8 cellular contexts compared by ENCODE assay signal in the genomic region with DNA sequence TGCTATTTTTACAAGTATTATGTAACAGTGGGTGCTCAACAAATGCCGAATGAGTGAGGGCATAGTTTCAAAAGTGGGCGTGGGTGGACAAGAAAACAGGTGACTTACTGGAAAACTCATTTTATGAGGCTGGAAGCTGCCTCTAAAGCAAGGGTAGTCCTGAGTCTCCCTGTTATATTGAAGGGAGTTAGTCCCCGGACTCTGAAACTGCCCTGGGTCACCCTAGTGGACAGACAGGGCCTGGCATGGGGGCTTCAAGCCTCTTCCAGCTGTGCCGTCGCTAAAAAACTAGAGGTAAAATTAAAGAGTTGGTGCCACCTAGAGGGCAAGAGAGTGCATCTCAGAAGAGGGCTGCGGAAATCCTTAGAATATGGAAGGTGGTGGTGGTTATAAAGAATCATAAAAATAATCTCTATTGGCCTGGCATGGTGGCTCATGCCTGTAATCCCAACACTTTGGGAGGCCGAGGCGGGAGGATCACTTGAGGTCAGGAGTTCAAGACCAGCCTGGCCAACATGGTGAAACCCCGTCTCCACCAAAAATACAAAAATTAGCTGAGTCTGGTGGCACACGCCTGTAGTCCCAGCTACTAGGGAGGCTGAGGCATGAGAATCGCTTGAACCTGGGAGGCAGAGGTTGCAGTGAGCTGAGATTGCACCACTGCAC. TPM values are rescaled to one million over a fixed set of nuclear protein-coding genes. Genes with fewer than 3 reads are reported as not detected.
DNase-seq lines count a peak whose midpoint lies in the region; ATAC-seq and TF ChIP-seq lines count a peak whose summit lies in the region.
"Not testable (repeated sequence)": the region's sequence is repeated elsewhere in the genome, so short reads cannot be mapped to it uniquely, and the experiment has no call there.

No MANE protein-coding gene starts in this region.

- H3K27me3 ChIP-seq in PC-3 (ENCODE audit: low read length); endodermal cell (ENCODE audit: control insufficient read depth, insufficient read depth, low read length, poor library complexity, severe bottlenecking): not testable (repeated sequence)

- TF ChIP-seq CTCF in LNCaP clone FGC (IDR thresholded peaks at IDR 0.05; ENCODE audit: control insufficient read depth, extremely low read depth, insufficient read depth), result peak; percentile 79
- peak; percentile 89 for TF ChIP-seq CTCF in PC-3 (conservative IDR thresholded peaks at IDR 0.05; ENCODE audit: low read depth, low read length)
- peak; percentile 99 for TF ChIP-seq CTCF in endodermal cell (conservative IDR thresholded peaks at IDR 0.05)

- 20 to 31% methylated on average over 7 to 11 of the region's 11 CpGs for WGBS in endodermal cell (ENCODE audit: insufficient coverage in 1 of 2, insufficient read length in 1 of 2), 2 experiments

- not testable (repeated sequence) for BruUV-seq in PC-3 (replicated peaks; lab: Mats Ljungman, UMichigan)

- not testable (repeated sequence) for H3K9me3 Mint-ChIP-seq in endodermal cell

- H4K20me1 ChIP-seq in PC-3 (ENCODE audit: low read length), result not testable (repeated sequence)

- H3K36me3 Mint-ChIP-seq in endodermal cell (ENCODE audit: low read depth), result not testable (repeated sequence)

- intact Hi-C loops in PC-3 (cut with micrococcal nuclease), result loop anchor here (1.0 to 5.0 kb wide), 8 partner anchors 14 to 275 kb away; a partner anchor contains a TSS

- H3K9me3 ChIP-seq in PC-3 (ENCODE audit: low read length); endodermal cell (ENCODE audit: control insufficient read depth, low read length): not testable (repeated sequence)

- H3K79me2 ChIP-seq in PC-3 (ENCODE audit: low read length), result peaks cover 27% of the 10 kb centered on the region

- peaks cover 17% of the 10 kb centered on the region for H3K4me1 Mint-ChIP-seq in endodermal cell

- peak overlapping the region; percentile 91 for H3K27ac ChIP-seq in PC-3 (ENCODE audit: low read length)
- not testable (repeated sequence) for H3K27ac ChIP-seq in endodermal cell (ENCODE audit: low read depth, low read length)

- H3K36me3 ChIP-seq in PC-3 (ENCODE audit: low read depth, low read length); endodermal cell (ENCODE audit: control insufficient read depth, insufficient read depth, low read length): not testable (repeated sequence)

- DNase-seq in COLO829 (ENCODE audit: low spot score), result peak; percentile 92
- DNase-seq in LNCaP clone FGC (ENCODE audit: low read depth), result peak; percentile 78
- DNase-seq in PC-3, result peak; percentile 89
- DNase-seq in activated CD8-positive, alpha-beta memory T cell treated with anti-CD3 and anti-CD28 coated beads, Interleukin-2, amount 50 U/mL, for 4 hours, result peak; percentile 60
- peak; percentile 95 for DNase-seq in endodermal cell
- peak; percentile 84 for DNase-seq in midbrain (lab: John Stamatoyannopoulos, UW)
- DNase-seq in stimulated activated CD4-positive, alpha-beta T cell treated with anti-CD3 and anti-CD28 coated beads, TNF-alpha, amount 100 ng/mL, for 48 hours (ENCODE audit: low read depth in 3 of 3), result peak; percentile 25 to 63 (median 62)

- peak overlapping the region; percentile 62 for H3K9ac ChIP-seq in PC-3 (ENCODE audit: low read length)
- not testable (repeated sequence) for H3K9ac ChIP-seq in endodermal cell (ENCODE audit: extremely low read depth, low read length, poor library complexity, severe bottlenecking)

- H3K9me2 ChIP-seq in PC-3 (replicated peaks; ENCODE audit: low read length), result not testable (repeated sequence)

- H3K27ac Mint-ChIP-seq in endodermal cell, result not testable (repeated sequence)

- H3K27me3 Mint-ChIP-seq in endodermal cell (ENCODE audit: insufficient read depth), result not testable (repeated sequence)

- H3K4me1 ChIP-seq in PC-3 (ENCODE audit: insufficient read depth, low read length), result peaks cover 25% of the 10 kb centered on the region
- H3K4me1 ChIP-seq in endodermal cell (ENCODE audit: control insufficient read depth, insufficient read depth, low read length), result not testable (repeated sequence)

- not testable (repeated sequence) for H3K4me3 ChIP-seq in LNCaP clone FGC (ENCODE audit: low read depth, low read length); endodermal cell (ENCODE audit: low read length)
- peak overlapping the region; percentile 36 for H3K4me3 ChIP-seq in PC-3 (ENCODE audit: low read length)

- H3K4me2 ChIP-seq in PC-3 (ENCODE audit: low read length), result peak overlapping the region; percentile 80

- not testable (repeated sequence) for H3F3A ChIP-seq in PC-3 (ENCODE audit: low read length, unreplicated experiment)

- H2AFZ ChIP-seq in PC-3 (ENCODE audit: low read length), result peak overlapping the region; percentile 15; the same call in 1 of the 2 replicates

- not testable (repeated sequence) for H3K4me3 Mint-ChIP-seq in endodermal cell

- CTCF ChIA-PET in PC-3 (lab: Charles Lee), result interaction anchor here (0.5 to 2.2 kb wide), 10 partner anchors 12 to 276 kb away, joined by 3 to 28 read pairs (median 6); no protein-coding TSS in a partner anchor

- POLR2A ChIA-PET in PC-3 (lab: Charles Lee; ENCODE audit: unreplicated experiment), result not testable (repeated sequence)

- ATAC-seq in GM21515 (IDR thresholded peaks at IDR 0.05; ENCODE audit: unreplicated experiment) (peak; percentile 55), PC-3 (peak; percentile 75)

RNA-seq across cellular contexts. Expression of a gene that starts 3.6 kb away (rescaled TPM):
- total RNA-seq in PC-3 (2014; rRNA removed) (124 and 152 TPM in 2 replicates), endodermal cell (100 to 1,000 TPM; 151 to 193 TPM)
- polyA plus RNA-seq in endodermal cell (2013, experiment 1 of 2), result 88.8 TPM
- 90.2 TPM for polyA plus RNA-seq in endodermal cell (2013, experiment 2 of 2)

RNA-seq across cellular contexts. Expression of a gene that starts 32.9 kb away (rescaled TPM):
- total RNA-seq in PC-3 (2014; rRNA removed) (28.8 and 34.3 TPM in 2 replicates), endodermal cell (10 to 100 TPM; 42.9 to 46.9 TPM)
- polyA plus RNA-seq in endodermal cell (2013, experiment 1 of 2), result 40.1 TPM
- 33.1 TPM for polyA plus RNA-seq in endodermal cell (2013, experiment 2 of 2)
